Comparison of ENCODE assay signal across 1 cellular context in the genomic region with DNA sequence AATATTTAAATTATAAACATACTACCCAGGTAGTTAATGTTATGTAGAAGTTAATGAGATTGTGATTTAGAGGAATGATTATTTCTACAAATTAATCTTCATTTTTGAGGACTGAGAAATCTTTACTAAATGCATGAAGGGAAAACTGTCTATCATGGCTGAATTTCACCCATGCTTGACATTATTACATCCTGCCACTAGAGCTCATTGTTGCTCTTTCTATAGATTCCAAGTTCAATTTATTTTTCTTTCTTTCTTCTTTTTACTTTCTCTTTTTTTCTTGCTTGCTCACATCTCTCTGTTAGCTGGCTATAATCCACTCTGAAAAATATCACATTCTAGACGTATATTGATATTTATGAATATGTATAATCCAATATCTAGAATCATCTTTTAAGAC.
TF ChIP-seq lines count a peak whose summit lies in the region.

No MANE protein-coding gene starts in this region.

TF ChIP-seq in H1, 55 proteins besides CTCF, POLR2A, EP300 and RAD21 (continued from another document):
- TF ChIP-seq CHD7 (IDR thresholded peaks at IDR 0.05; ENCODE audit: insufficient replicate concordance, low read length): no peak
